In the genomic region with DNA sequence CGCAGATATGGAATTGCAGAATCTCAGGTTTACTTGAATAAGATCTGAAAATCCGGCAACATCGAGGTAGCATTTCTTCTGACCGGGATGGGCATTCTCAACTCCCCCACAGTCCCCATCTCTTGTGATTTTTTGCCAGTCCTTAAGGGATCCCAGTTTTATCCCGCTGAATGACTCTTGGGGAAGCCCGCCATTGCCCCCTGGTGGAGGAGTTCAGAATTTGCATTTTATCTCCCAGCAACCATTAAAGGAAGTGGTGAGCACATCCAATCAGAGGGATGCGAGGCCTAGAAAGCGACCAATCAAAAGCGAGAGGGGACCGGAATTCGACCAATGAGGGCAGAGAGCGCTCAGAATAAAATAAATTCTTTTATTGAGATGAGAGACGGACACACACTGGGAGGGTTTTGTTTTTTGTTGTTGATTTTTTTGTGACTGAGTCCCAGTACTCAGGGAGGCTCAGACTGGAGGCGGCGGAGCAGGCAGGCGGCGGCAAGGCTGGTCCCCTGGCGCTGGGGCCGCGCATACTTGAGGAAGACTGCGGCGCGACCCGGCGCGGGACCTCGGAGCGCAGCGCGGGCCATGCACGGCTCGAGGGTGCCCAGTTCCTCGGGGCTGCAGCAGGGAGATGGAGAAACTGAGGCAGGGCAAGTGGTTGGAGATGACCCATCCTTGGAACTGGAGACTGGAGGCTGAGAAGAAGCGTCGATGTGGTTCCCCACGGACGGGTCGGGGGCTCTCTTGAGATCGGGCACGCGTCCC, we compare ENCODE assay signal across 1 cellular context.
A peak's percentile ranks its signal among the peaks of the same experiment; 100 is the strongest.
TF ChIP-seq lines count a peak whose summit lies in the region.

No MANE protein-coding gene starts in this region.

TF ChIP-seq in HepG2, 621 proteins besides CTCF, POLR2A, EP300 and RAD21 (continued from another document and continues in another):
- TF ChIP-seq TFE3 (CRISPR knock-in tag; IDR thresholded peaks at IDR 0.05): no peak
- TF ChIP-seq ZNF772 (CRISPR knock-in tag; IDR thresholded peaks at IDR 0.05): no peak
- no peak for TF ChIP-seq ZNF292 (CRISPR knock-in tag; IDR thresholded peaks at IDR 0.05; ENCODE audit: borderline replicate concordance, low read depth)
- TF ChIP-seq CC2D1A (CRISPR knock-in tag; IDR thresholded peaks at IDR 0.05): no peak
- TF ChIP-seq SAFB2 (CRISPR knock-in tag; IDR thresholded peaks at IDR 0.05; ENCODE audit: borderline replicate concordance, low read depth): no peak
- no peak for TF ChIP-seq AGO1 (IDR thresholded peaks at IDR 0.05; ENCODE audit: low read depth, low read length, poor library complexity, severe bottlenecking)
- TF ChIP-seq FLYWCH1 (CRISPR knock-in tag; IDR thresholded peaks at IDR 0.05): no peak
- no peak for TF ChIP-seq ZNF101 (CRISPR knock-in tag; IDR thresholded peaks at IDR 0.05; ENCODE audit: borderline replicate concordance, low read depth)
- TF ChIP-seq, protein P1, sequence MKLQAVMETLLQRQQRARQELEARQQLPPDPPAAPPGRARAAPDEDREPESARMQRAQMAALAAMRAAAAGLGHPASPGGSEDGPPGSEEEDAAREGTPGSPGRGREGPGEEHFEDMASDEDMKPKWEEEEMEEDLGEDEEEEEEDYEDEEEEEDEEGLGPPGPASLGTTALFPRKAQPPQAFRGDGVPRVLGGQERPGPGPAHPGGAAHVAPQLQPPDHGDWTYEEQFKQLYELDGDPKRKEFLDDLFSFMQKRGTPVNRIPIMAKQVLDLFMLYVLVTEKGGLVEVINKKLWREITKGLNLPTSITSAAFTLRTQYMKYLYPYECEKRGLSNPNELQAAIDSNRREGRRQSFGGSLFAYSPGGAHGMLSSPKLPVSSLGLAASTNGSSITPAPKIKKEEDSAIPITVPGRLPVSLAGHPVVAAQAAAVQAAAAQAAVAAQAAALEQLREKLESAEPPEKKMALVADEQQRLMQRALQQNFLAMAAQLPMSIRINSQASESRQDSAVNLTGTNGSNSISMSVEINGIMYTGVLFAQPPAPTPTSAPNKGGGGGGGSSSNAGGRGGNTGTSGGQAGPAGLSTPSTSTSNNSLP (IDR thresholded peaks at IDR 0.05; ENCODE audit: low read depth, low read length): peak; percentile 77
- no peak for TF ChIP-seq CEBPZ (IDR thresholded peaks at IDR 0.05; ENCODE audit: low read length)
- TF ChIP-seq ZNF225 (CRISPR knock-in tag; IDR thresholded peaks at IDR 0.05): no peak
- no peak for TF ChIP-seq CCDC6 (CRISPR knock-in tag; IDR thresholded peaks at IDR 0.05)
- no peak for TF ChIP-seq ATF7 (IDR thresholded peaks at IDR 0.05)
- TF ChIP-seq ATF7 (CRISPR knock-in tag; IDR thresholded peaks at IDR 0.05): no peak
- no peak for TF ChIP-seq ZNF331 (CRISPR knock-in tag; IDR thresholded peaks at IDR 0.05)
- 0 out of 2 replicates have a peak, but pooled peaks have one; percentile 31 for TF ChIP-seq MED13 (CRISPR knock-in tag; IDR thresholded peaks at IDR 0.05)
- no peak for TF ChIP-seq ZBTB21 (CRISPR knock-in tag; IDR thresholded peaks at IDR 0.05)
- TF ChIP-seq PITX1 (CRISPR knock-in tag; IDR thresholded peaks at IDR 0.05): no peak
- no peak; the same call in 2 of the 3 replicates for TF ChIP-seq MXI1 (IDR thresholded peaks at IDR 0.05; ENCODE audit: borderline replicate concordance, low read depth, low read length)
- no peak for TF ChIP-seq PRMT3 (CRISPR knock-in tag; IDR thresholded peaks at IDR 0.05; ENCODE audit: borderline replicate concordance, low read depth)
- TF ChIP-seq NCOR1 (IDR thresholded peaks at IDR 0.05; ENCODE audit: borderline replicate concordance, low read length): no peak
- TF ChIP-seq ZNF614 (CRISPR knock-in tag; IDR thresholded peaks at IDR 0.05; ENCODE audit: borderline replicate concordance): no peak
- TF ChIP-seq, protein P2, sequence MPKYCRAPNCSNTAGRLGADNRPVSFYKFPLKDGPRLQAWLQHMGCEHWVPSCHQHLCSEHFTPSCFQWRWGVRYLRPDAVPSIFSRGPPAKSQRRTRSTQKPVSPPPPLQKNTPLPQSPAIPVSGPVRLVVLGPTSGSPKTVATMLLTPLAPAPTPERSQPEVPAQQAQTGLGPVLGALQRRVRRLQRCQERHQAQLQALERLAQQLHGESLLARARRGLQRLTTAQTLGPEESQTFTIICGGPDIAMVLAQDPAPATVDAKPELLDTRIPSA (CRISPR knock-in tag; IDR thresholded peaks at IDR 0.05; ENCODE audit: borderline replicate concordance): no peak
- TF ChIP-seq ZNF317 (CRISPR knock-in tag; IDR thresholded peaks at IDR 0.05): no peak
- TF ChIP-seq EHMT2 (IDR thresholded peaks at IDR 0.05; ENCODE audit: borderline replicate concordance, low read depth, low read length): no peak
- TF ChIP-seq ZSCAN12 (CRISPR knock-in tag; IDR thresholded peaks at IDR 0.05): no peak
- peak; percentile 59; the same call in 1 of the 2 replicates for TF ChIP-seq SRF (IDR thresholded peaks at IDR 0.05; ENCODE audit: low read depth, low read length)
- no peak for TF ChIP-seq ZNF343 (CRISPR knock-in tag; IDR thresholded peaks at IDR 0.05)
- TF ChIP-seq, protein P3, sequence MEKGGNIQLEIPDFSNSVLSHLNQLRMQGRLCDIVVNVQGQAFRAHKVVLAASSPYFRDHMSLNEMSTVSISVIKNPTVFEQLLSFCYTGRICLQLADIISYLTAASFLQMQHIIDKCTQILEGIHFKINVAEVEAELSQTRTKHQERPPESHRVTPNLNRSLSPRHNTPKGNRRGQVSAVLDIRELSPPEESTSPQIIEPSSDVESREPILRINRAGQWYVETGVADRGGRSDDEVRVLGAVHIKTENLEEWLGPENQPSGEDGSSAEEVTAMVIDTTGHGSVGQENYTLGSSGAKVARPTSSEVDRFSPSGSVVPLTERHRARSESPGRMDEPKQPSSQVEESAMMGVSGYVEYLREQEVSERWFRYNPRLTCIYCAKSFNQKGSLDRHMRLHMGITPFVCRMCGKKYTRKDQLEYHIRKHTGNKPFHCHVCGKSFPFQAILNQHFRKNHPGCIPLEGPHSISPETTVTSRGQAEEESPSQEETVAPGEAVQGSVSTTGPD (CRISPR knock-in tag; IDR thresholded peaks at IDR 0.05): no peak
- TF ChIP-seq, protein P4, sequence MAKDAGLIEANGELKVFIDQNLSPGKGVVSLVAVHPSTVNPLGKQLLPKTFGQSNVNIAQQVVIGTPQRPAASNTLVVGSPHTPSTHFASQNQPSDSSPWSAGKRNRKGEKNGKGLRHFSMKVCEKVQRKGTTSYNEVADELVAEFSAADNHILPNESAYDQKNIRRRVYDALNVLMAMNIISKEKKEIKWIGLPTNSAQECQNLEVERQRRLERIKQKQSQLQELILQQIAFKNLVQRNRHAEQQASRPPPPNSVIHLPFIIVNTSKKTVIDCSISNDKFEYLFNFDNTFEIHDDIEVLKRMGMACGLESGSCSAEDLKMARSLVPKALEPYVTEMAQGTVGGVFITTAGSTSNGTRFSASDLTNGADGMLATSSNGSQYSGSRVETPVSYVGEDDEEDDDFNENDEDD (CRISPR knock-in tag; IDR thresholded peaks at IDR 0.05; ENCODE audit: borderline replicate concordance): peak; percentile 88; the same call in 1 of the 2 replicates
- no peak for TF ChIP-seq CREM (IDR thresholded peaks at IDR 0.05)
- no peak for TF ChIP-seq CREM (CRISPR knock-in tag; IDR thresholded peaks at IDR 0.05)
- no peak for TF ChIP-seq HOXD1 (CRISPR knock-in tag; IDR thresholded peaks at IDR 0.05)
- no peak for TF ChIP-seq HOXA9 (CRISPR knock-in tag; IDR thresholded peaks at IDR 0.05; ENCODE audit: borderline replicate concordance)
- no peak for TF ChIP-seq ZNF672 (CRISPR knock-in tag; IDR thresholded peaks at IDR 0.05)
- TF ChIP-seq ZFP90 (CRISPR knock-in tag; IDR thresholded peaks at IDR 0.05; ENCODE audit: borderline replicate concordance): no peak
- TF ChIP-seq NFYC (CRISPR knock-in tag; IDR thresholded peaks at IDR 0.05): peak; percentile 96
- TF ChIP-seq FOXJ3 (CRISPR knock-in tag; IDR thresholded peaks at IDR 0.05; ENCODE audit: borderline replicate concordance): no peak
- 0 out of 2 replicates have a peak, but pooled peaks have one; percentile 19 for TF ChIP-seq CHD2 (IDR thresholded peaks at IDR 0.05; ENCODE audit: low read depth, low read length)
- peak; percentile 98 for TF ChIP-seq RFXANK (CRISPR knock-in tag; IDR thresholded peaks at IDR 0.05)
- no peak for TF ChIP-seq ZFP36L1 (CRISPR knock-in tag; IDR thresholded peaks at IDR 0.05)
- TF ChIP-seq ZNF816 (CRISPR knock-in tag; IDR thresholded peaks at IDR 0.05; ENCODE audit: borderline replicate concordance): no peak
- TF ChIP-seq PAF1 (CRISPR knock-in tag; IDR thresholded peaks at IDR 0.05): no peak
- no peak for TF ChIP-seq KAT2B (IDR thresholded peaks at IDR 0.05; ENCODE audit: borderline replicate concordance, low read depth, low read length)
- no peak for TF ChIP-seq ZBTB49 (CRISPR knock-in tag; IDR thresholded peaks at IDR 0.05; ENCODE audit: borderline replicate concordance)
